In the genomic region with DNA sequence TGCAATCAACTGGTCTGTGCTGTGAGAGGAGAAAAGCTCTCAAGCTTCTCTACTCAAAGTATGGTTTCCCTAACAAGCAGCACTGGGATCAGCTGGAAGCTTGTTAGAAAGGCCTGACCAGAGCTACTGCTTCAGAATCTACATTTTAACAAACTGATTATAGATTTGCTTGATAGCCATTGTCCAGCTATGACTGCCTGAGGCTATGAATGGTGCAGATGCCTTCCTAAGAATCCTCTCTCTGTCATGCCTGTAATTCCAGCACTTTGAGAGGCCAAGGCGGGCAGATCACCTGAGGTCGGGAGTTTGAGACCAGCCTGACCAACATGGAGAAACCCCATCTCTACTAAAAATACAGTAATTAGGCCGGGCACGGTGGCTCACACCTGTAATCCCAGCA, we compare ENCODE assay signal across 38 cellular contexts. TPM values are rescaled to one million over a fixed set of nuclear protein-coding genes. Genes with fewer than 3 reads are reported as not detected.
"Had no signal": no experiment of that assay in that cellular context is flagged by ENCODE, and none has a peak within 500 bp of the region (broad histone marks: within the 10 kb centered on the region; RNA-seq: fewer than 3 reads in every experiment).

No MANE protein-coding gene starts in this region.

- DNase-seq: Karpas-422, Kasumi-1, MG63, MM.1S, MV-4-11, NCI-H1048, NCI-H1092, NCI-H1092 treated with DMSO at 0.1 percent for 48 hours, NCI-H1105, NCI-H1105 treated with DMSO at 0.1 percent for 48 hours, NCI-H1417, NCI-H1417 treated with DMSO at 0.1 percent for 48 hours, NCI-H1436, NCI-H1436 treated with DMSO at 0.1 percent for 48 hours, NCI-H146, NCI-H1694, NCI-H1694 treated with DMSO at 0.1 percent for 48 hours, NCI-H187, NCI-H187 treated with DMSO at 0.1 percent for 48 hours, NCI-H1930, NCI-H2029, NCI-H2029 treated with DMSO at 0.1 percent for 48 hours, NCI-H2081, NCI-H2081 treated with DMSO at 0.1 percent for 48 hours, NCI-H2107, NCI-H2171, NCI-H2171 treated with DMSO at 0.1 percent for 48 hours, NCI-H2227 treated with DMSO at 0.1 percent for 48 hours, NCI-H226, NCI-H345, NCI-H446, NCI-H446 treated with DMSO at 0.1 percent for 48 hours, NCI-H510A had no signal

- H3K27me3 ChIP-seq: MG63 had no signal

- H3K9ac ChIP-seq: KMS-11 had no signal

- H3K27ac ChIP-seq: KMS-11 had no signal

- H3K9me3 ChIP-seq: MG63 had no signal

- H3K4me3 ChIP-seq: MG63 had no signal

- H3K4me2 ChIP-seq: KMS-11 had no signal

- H3K36me3 ChIP-seq: MG63 had no signal

RNA-seq across cellular contexts. Expression of gene PKD1L3, which starts 28.6 kb away (rescaled TPM):
- total RNA-seq: LHCN-M2, M059J, MCF 10A, NCI-H460 had no signal
